25 cellular contexts compared by ENCODE assay signal in the genomic region with DNA sequence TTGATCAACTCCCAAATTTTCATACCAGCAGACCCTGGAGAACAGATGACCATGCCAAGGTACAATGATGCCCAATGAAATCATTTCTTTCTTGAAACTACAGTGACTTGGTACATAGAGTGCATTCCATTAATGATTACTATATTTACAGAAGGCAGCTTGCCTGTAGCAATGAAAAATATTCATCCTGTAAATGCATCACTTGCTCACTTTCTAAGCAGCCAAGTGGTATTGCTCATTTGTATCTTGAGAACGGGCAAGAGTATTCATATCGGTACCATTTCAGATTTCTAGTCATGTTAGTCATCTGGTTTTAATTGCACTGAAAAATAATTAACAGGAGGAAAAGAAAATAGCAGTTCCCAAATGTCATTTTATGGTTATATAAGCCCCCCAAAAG.
"Had no signal": no experiment of that assay in that cellular context is flagged by ENCODE, and none has a peak within 500 bp of the region (broad histone marks: within the 10 kb centered on the region; RNA-seq: fewer than 3 reads in every experiment).

No MANE protein-coding gene starts in this region.

- H3K4me1 ChIP-seq: colonic mucosa, left lung, neural progenitor cell, uterus had no signal

- H3K9ac ChIP-seq: neural progenitor cell had no signal

- FAIRE-seq: astrocyte, keratinocyte had no signal

- H3K9me3 ChIP-seq: colonic mucosa, esophagus muscularis mucosa, heart right ventricle, left lung, stomach, transverse colon, uterus had no signal

- H3K4me3 ChIP-seq: colonic mucosa, esophagus muscularis mucosa, heart right ventricle, left lung, lung, neural progenitor cell, stomach, transverse colon, uterus had no signal

- ATAC-seq: activated CD4-positive, alpha-beta T cell treated with anti-CD3 and anti-CD28 coated beads for 36 hours; activated T-cell treated with anti-CD3 and anti-CD28 coated beads, Interleukin-2, amount 50 U/mL, for 4 hours; heart right ventricle; left lung; naive thymus-derived CD8-positive, alpha-beta T cell; sciatic nerve; stimulated activated memory B cell treated with anti-CD40 and anti-IgM and Interleukin-4, amounts not matched to agents 10 μg/mL and 1 μg/mL and 100 μg/mL, for 72 hours had no signal

- DNase-seq: activated B cell treated with CpG ODN at 0.5 μM for 24 hours; activated CD4-positive, alpha-beta T cell treated with anti-CD3 and anti-CD28 coated beads for 36 hours; activated CD4-positive, alpha-beta T cell treated with anti-CD3 and anti-CD28 coated beads, Interleukin-2, amount 50 U/mL, for 4 hours; activated CD8-positive, alpha-beta memory T cell treated with anti-CD3 and anti-CD28 coated beads, Interleukin-2, amount 50 U/mL, for 48 hours; activated naive CD4-positive, alpha-beta T cell; activated T-cell treated with anti-CD3 and anti-CD28 coated beads, Interleukin-2, amount 50 U/mL, for 4 hours; colonic mucosa; foreskin fibroblast; heart right ventricle; left lung; naive thymus-derived CD8-positive, alpha-beta T cell; posterior cingulate gyrus; small intestine; stimulated activated CD4-positive, alpha-beta T cell treated with anti-CD3 and anti-CD28 coated beads, Interleukin-2, amount 100 ng/mL, for 24 hours; stomach; T1000; transverse colon; uterus had no signal

- H3K27me3 ChIP-seq: colonic mucosa, esophagus muscularis mucosa, heart right ventricle, left lung, neural progenitor cell, stomach, transverse colon, uterus had no signal

- H3K36me3 ChIP-seq: uterus had no signal
